In the genomic region with DNA sequence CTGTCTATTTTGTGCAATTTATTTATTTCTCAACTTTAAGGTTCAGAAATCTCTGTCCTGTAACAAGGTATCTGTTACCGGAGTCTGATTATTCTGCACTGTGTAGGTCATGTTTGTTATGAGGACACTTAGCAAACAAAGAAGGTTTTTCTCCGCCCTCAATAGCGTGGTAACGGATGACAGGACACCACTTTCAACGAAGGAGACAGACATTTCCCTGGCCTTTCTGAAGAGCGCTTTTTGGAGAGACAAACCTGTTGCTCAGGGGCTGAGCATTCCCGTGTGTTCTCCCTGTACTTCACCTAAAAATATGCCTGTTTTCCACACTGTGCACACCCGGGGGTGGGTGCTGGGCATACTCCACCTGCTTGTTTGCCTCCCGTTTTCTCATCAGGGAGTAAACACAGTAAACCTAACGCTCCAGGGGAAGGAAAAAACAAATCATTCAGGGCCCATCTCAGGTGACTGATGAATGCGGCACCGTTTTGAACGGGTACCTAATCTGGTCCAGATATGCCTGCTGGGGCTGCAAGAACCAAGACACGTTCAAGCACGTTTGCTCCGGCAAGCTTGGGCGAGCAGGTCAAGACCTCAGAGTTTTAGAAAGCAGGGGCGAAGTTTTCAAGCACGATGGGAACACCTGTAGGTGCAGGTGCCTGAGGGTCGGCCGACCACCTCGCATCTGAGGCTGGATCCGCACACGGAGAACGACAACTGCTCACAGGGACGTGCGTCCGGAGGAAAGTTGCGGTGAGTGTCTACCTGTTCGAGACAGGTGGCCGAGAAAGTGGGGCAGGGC, we compare ENCODE assay signal across 1 cellular context.
TF ChIP-seq lines count a peak whose summit lies in the region.

No MANE protein-coding gene starts in this region.

TF ChIP-seq in IMR-90, 13 proteins besides CTCF, POLR2A, EP300 and RAD21 (continued from another document):
- TF ChIP-seq RCOR1 (IDR thresholded peaks at IDR 0.05; ENCODE audit: insufficient replicate concordance, low read length) (no peak), FOS (IDR thresholded peaks at IDR 0.05; ENCODE audit: low read depth, low read length) (no peak), MAZ (IDR thresholded peaks at IDR 0.05; ENCODE audit: borderline replicate concordance, low read depth, low read length) (no peak), RFX5 (IDR thresholded peaks at IDR 0.05; ENCODE audit: low read depth, low read length) (no peak), CEBPB (IDR thresholded peaks at IDR 0.05; ENCODE audit: low read depth, low read length) (no peak)
- TF ChIP-seq, protein P1, sequence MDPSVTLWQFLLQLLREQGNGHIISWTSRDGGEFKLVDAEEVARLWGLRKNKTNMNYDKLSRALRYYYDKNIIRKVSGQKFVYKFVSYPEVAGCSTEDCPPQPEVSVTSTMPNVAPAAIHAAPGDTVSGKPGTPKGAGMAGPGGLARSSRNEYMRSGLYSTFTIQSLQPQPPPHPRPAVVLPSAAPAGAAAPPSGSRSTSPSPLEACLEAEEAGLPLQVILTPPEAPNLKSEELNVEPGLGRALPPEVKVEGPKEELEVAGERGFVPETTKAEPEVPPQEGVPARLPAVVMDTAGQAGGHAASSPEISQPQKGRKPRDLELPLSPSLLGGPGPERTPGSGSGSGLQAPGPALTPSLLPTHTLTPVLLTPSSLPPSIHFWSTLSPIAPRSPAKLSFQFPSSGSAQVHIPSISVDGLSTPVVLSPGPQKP (IDR thresholded peaks at IDR 0.05; ENCODE audit: borderline replicate concordance, low read depth, low read length) = no peak
TF ChIP-seq in IMR-90: peak in this region for 0.
